ENCODE assay signal across 1 cellular context in the genomic region with DNA sequence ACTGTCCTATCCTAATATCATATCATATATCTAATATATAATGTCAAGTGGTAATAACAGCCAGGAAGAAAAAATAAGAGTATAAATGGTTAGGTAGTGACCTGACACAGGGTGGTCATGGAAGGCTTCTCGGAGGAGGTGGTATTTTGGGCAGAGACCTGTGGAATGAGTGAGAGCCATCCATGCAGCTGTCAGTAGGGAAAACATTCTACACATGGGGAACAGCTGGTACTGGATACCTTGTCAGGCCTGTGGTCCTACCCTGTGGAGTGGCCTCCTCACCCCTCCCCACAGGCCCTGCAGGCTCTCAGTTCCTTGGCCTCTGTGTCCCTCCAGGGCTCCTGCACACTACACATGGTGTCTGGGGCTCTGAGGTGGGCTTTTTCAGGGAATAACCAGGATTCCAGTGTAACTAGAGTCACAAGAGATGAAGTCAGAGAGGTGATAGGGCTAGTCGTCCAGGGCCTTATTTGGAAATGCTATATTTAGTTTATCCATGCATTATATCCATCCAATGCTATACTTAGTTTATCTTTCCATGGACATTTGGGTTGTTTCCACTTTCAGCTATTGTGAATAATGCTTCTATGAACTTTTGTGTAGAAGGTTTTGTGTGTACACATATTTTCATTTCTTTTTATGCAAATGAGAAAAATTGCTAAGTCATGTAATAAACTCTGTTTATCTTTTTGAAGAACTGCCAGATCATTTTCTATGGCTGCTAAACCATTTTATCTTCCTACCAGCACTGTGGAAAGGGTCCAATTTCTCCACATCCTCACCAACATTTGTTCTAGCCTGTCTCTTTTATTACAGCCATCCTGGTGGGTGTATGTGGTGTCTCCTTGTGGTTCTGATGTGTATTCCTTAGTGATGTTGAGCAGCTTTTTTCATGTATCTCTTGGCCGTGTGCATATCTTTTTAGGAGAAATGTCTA.
TF ChIP-seq lines count a peak whose summit lies in the region.

No MANE protein-coding gene starts in this region.

TF ChIP-seq in HepG2, 621 proteins besides CTCF, POLR2A, EP300 and RAD21 (continued from another document):
- TF ChIP-seq REST (IDR thresholded peaks at IDR 0.05; ENCODE audit: borderline replicate concordance in 1 of 2, low read depth in 1 of 2, low read length in 2 of 2): no peak
